ENCODE assay signal across 2 cellular contexts in the genomic region with DNA sequence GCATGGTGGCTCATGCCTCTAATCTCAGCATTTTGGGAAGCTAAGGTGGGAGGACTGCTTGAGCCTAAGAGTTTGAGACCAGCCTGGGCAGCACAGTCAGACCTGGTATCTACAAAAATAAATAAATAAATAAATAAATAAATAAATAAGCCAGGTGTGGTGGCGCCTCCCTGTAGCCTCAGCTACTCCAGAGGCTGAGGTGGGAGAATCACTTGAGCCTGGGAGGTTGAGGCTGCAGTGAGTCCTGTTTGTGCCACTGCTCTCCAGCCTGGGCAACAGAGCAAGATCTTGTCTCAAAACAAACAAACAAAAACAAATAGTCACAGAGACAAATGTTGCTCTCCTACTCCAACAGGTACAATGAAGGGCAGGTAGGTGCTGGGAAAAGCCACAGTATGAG.
TF ChIP-seq lines count a peak whose summit lies in the region.

No MANE protein-coding gene starts in this region.

TF ChIP-seq in WTC11, 78 proteins besides CTCF, POLR2A, EP300 and RAD21:
- TF ChIP-seq, protein P1, sequence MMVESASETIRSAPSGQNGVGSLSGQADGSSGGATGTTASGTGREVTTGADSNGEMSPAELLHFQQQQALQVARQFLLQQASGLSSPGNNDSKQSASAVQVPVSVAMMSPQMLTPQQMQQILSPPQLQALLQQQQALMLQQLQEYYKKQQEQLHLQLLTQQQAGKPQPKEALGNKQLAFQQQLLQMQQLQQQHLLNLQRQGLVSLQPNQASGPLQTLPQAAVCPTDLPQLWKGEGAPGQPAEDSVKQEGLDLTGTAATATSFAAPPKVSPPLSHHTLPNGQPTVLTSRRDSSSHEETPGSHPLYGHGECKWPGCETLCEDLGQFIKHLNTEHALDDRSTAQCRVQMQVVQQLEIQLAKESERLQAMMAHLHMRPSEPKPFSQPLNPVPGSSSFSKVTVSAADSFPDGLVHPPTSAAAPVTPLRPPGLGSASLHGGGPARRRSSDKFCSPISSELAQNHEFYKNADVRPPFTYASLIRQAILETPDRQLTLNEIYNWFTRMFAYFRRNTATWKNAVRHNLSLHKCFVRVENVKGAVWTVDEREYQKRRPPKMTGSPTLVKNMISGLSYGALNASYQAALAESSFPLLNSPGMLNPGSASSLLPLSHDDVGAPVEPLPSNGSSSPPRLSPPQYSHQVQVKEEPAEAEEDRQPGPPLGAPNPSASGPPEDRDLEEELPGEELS (CRISPR knock-in tag; IDR thresholded peaks at IDR 0.05): no peak
- TF ChIP-seq ZNF121 (CRISPR knock-in tag; IDR thresholded peaks at IDR 0.05): 0 out of 2 replicates have a peak, but pooled peaks have one; percentile 51
- TF ChIP-seq, protein P2, sequence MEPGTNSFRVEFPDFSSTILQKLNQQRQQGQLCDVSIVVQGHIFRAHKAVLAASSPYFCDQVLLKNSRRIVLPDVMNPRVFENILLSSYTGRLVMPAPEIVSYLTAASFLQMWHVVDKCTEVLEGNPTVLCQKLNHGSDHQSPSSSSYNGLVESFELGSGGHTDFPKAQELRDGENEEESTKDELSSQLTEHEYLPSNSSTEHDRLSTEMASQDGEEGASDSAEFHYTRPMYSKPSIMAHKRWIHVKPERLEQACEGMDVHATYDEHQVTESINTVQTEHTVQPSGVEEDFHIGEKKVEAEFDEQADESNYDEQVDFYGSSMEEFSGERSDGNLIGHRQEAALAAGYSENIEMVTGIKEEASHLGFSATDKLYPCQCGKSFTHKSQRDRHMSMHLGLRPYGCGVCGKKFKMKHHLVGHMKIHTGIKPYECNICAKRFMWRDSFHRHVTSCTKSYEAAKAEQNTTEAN (CRISPR knock-in tag; IDR thresholded peaks at IDR 0.05): no peak

TF ChIP-seq in H1, 55 proteins besides CTCF, POLR2A, EP300 and RAD21 (continued from another document):
- TF ChIP-seq, protein P3, sequence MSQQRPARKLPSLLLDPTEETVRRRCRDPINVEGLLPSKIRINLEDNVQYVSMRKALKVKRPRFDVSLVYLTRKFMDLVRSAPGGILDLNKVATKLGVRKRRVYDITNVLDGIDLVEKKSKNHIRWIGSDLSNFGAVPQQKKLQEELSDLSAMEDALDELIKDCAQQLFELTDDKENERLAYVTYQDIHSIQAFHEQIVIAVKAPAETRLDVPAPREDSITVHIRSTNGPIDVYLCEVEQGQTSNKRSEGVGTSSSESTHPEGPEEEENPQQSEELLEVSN (IDR thresholded peaks at IDR 0.05): no peak
- no peak for TF ChIP-seq YY1 (IDR thresholded peaks at IDR 0.05; ENCODE audit: low read depth, low read length)
- no peak for TF ChIP-seq CTBP2 (IDR thresholded peaks at IDR 0.05; ENCODE audit: borderline replicate concordance, insufficient read depth, insufficient read length, low read length)
- TF ChIP-seq JUN (IDR thresholded peaks at IDR 0.05; ENCODE audit: low read depth, low read length): no peak
- TF ChIP-seq POU5F1 (IDR thresholded peaks at IDR 0.05; ENCODE audit: low read depth, low read length): no peak
- TF ChIP-seq SIN3A (conservative IDR thresholded peaks at IDR 0.05 in 1 of 2, IDR thresholded peaks at IDR 0.05 in 1 of 2; ENCODE audit: low read depth in 1 of 2, low read length in 2 of 2): no peak
- no peak for TF ChIP-seq SIRT6 (IDR thresholded peaks at IDR 0.05; ENCODE audit: low read length)
- TF ChIP-seq SP4 (IDR thresholded peaks at IDR 0.05; ENCODE audit: low read length): no peak
- no peak for TF ChIP-seq CBX8 (IDR thresholded peaks at IDR 0.05; ENCODE audit: borderline replicate concordance, low read depth, low read length)
- TF ChIP-seq CEBPB (IDR thresholded peaks at IDR 0.05; ENCODE audit: low read depth, low read length): no peak
- TF ChIP-seq EGR1 (IDR thresholded peaks at IDR 0.05; ENCODE audit: borderline replicate concordance, low read depth, low read length): no peak
- TF ChIP-seq SIX5 (IDR thresholded peaks at IDR 0.05; ENCODE audit: low read depth, low read length): no peak
- TF ChIP-seq BCL11A (IDR thresholded peaks at IDR 0.05; ENCODE audit: low read depth in 2 of 2, low read length in 2 of 2): no peak
